ENCODE assay signal across 17 cellular contexts in genomic region chr19:2276429-2276989, GRCh38. TPM values are rescaled to one million over a fixed set of nuclear protein-coding genes. Genes with fewer than 3 reads are reported as not detected.
DNase-seq lines count a peak whose midpoint lies in the region; ATAC-seq, FAIRE-seq and TF ChIP-seq lines count a peak whose summit lies in the region.
"Had no signal": no experiment of that assay in that cellular context is flagged by ENCODE, and none has a peak within 500 bp of the region (broad histone marks: within the 10 kb centered on the region; RNA-seq: fewer than 3 reads in every experiment).

No MANE protein-coding gene starts in this region.

- intact Hi-C loops in HCT116 (cut with micrococcal nuclease): loop anchor here (5.0 kb wide), 1 partner anchor 336 kb away; no protein-coding TSS in a partner anchor
- intact Hi-C loops in activated T-helper 1 cell treated with anti-CD3 and anti-CD28 coated beads, Interleukin-12 subunit alpha, Interleukin-12 subunit beta, Interleukin-2, Interleukin-4 antibody, amounts not matched to agents 30 ng/mL and 10 ng/mL and 1 ng/mL, durations not matched to agents 14 hours and 24 hours and 36 hours (cut with micrococcal nuclease): loop anchor here (10.0 kb wide), 1 partner anchor 338 kb away; no protein-coding TSS in a partner anchor

- no peaks in the 10 kb centered on the region for H3K27me3 ChIP-seq in HCT116 (ENCODE audit: insufficient read depth, low read length)
- no peaks in the 10 kb centered on the region for H3K27me3 ChIP-seq in neuronal stem cell (ENCODE audit: control insufficient read depth in 3 of 3, insufficient read depth in 3 of 3, low read depth in 1 of 3, low read length in 3 of 3)
- H3K27me3 ChIP-seq: heart left ventricle had no signal

- peaks cover 26% of the 10 kb centered on the region for H3K36me3 Mint-ChIP-seq in activated T-helper 1 cell treated with anti-CD3 and anti-CD28 coated beads, Interleukin-12 subunit alpha, Interleukin-12 subunit beta, Interleukin-2, Interleukin-4 antibody, amounts not matched to agents 30 ng/mL and 10 ng/mL and 1 ng/mL, durations not matched to agents 14 hours and 24 hours and 36 hours (ENCODE audit: low read depth)

- peaks cover 18% of the 10 kb centered on the region for H3K79me1 ChIP-seq in neuronal stem cell (ENCODE audit: low read depth, low read length)

- H2AK5ac ChIP-seq in neuronal stem cell (ENCODE audit: low read depth, low read length): no peak overlapping the region

- no peak for TF ChIP-seq POLR2A in HCT116 (IDR thresholded peaks at IDR 0.05; ENCODE audit: borderline replicate concordance, extremely low read depth, insufficient read depth, insufficient read length)

- no peak for FAIRE-seq in HTR-8/SVneo (lab: Jason Lieb, UNC)

- POLR2A ChIA-PET in HCT116 (lab: Charles Lee): no interaction called here

- H4K8ac ChIP-seq in neuronal stem cell (ENCODE audit: low read depth, low read length): no peak overlapping the region

- H2BK15ac ChIP-seq in neuronal stem cell (ENCODE audit: low read length): no peak overlapping the region

- peaks cover 29% of the 10 kb centered on the region for H3K79me2 ChIP-seq in HCT116 (ENCODE audit: insufficient read depth, low read length)

- peak overlapping the region; percentile 48 for H3K27ac Mint-ChIP-seq in activated T-helper 1 cell treated with anti-CD3 and anti-CD28 coated beads, Interleukin-12 subunit alpha, Interleukin-12 subunit beta, Interleukin-2, Interleukin-4 antibody, amounts not matched to agents 30 ng/mL and 10 ng/mL and 1 ng/mL, durations not matched to agents 14 hours and 24 hours and 36 hours

- H3K14ac ChIP-seq in neuronal stem cell (ENCODE audit: low read length): no peak overlapping the region

- no peak overlapping the region for H2BK5ac ChIP-seq in neuronal stem cell (ENCODE audit: low read length)

- peak overlapping the region; percentile 95 for H3K23ac ChIP-seq in neuronal stem cell (ENCODE audit: low read depth, low read length, poor library complexity)

- H3K4me3 ChIP-seq in HCT116 (replicated peaks in 1 of 2; ENCODE audit: low read depth in 1 of 2, low read length in 2 of 2) (no peak overlapping the region), neuronal stem cell (ENCODE audit: low read length in 2 of 2) (no peak overlapping the region)
- H3K4me3 ChIP-seq: GM23248 had no signal

- no peak for TF ChIP-seq RAD21 in HCT116 (IDR thresholded peaks at IDR 0.05; ENCODE audit: low read depth)

- H3K18ac ChIP-seq in neuronal stem cell (ENCODE audit: low read length): no peak overlapping the region

- H3K9ac ChIP-seq in HCT116 (ENCODE audit: low read length) (no peak overlapping the region), neuronal stem cell (ENCODE audit: low read depth, low read length, poor library complexity) (no peak overlapping the region)
- H3K9ac ChIP-seq: GM23248 had no signal

- H3K4me3 Mint-ChIP-seq in activated T-helper 1 cell treated with anti-CD3 and anti-CD28 coated beads, Interleukin-12 subunit alpha, Interleukin-12 subunit beta, Interleukin-2, Interleukin-4 antibody, amounts not matched to agents 30 ng/mL and 10 ng/mL and 1 ng/mL, durations not matched to agents 14 hours and 24 hours and 36 hours: no peak overlapping the region

- H3K36me3 ChIP-seq in HCT116 (ENCODE audit: control insufficient read depth in 1 of 2, insufficient read depth in 2 of 2, low read length in 2 of 2): peaks cover 12 to 16% of the 10 kb centered on the region in 2 experiments; a peak in 2 of 4 replicates
- H3K36me3 ChIP-seq in neuronal stem cell (replicated peaks in 1 of 2; ENCODE audit: control insufficient read depth in 2 of 2, insufficient read depth in 2 of 2, low read length in 2 of 2): peaks cover 19 to 24% of the 10 kb centered on the region in 2 donors

- no peak overlapping the region for H4K91ac ChIP-seq in neuronal stem cell (ENCODE audit: low read depth, low read length, poor library complexity)

- no TSS peak for BruUV-seq in HCT116 (replicated peaks; lab: Mats Ljungman, UMichigan)

- H3K27me3 Mint-ChIP-seq in activated T-helper 1 cell treated with anti-CD3 and anti-CD28 coated beads, Interleukin-12 subunit alpha, Interleukin-12 subunit beta, Interleukin-2, Interleukin-4 antibody, amounts not matched to agents 30 ng/mL and 10 ng/mL and 1 ng/mL, durations not matched to agents 14 hours and 24 hours and 36 hours (ENCODE audit: insufficient read depth): no peaks in the 10 kb centered on the region

- H2BK12ac ChIP-seq in neuronal stem cell (ENCODE audit: low read length): no peak overlapping the region

- H3K4ac ChIP-seq in neuronal stem cell (ENCODE audit: low read length): no peak overlapping the region

- H3K4me1 Mint-ChIP-seq in activated T-helper 1 cell treated with anti-CD3 and anti-CD28 coated beads, Interleukin-12 subunit alpha, Interleukin-12 subunit beta, Interleukin-2, Interleukin-4 antibody, amounts not matched to agents 30 ng/mL and 10 ng/mL and 1 ng/mL, durations not matched to agents 14 hours and 24 hours and 36 hours (ENCODE audit: low read depth): peaks cover 19% of the 10 kb centered on the region

- RAD21 ChIA-PET in HCT116 (lab: Charles Lee; ENCODE audit: low non-redundant PET in 1 of 2, low total read pairs in 2 of 2, uncharacterized antibody in 2 of 2, unreplicated experiment in 2 of 2): no interaction called here

- peaks cover 12% of the 10 kb centered on the region; the same call in 1 of the 2 replicates for H4K20me1 ChIP-seq in HCT116 (ENCODE audit: insufficient read depth)

- no peak for TF ChIP-seq CTCF in HCT116 (IDR thresholded peaks at IDR 0.05 in 2 of 3, conservative IDR thresholded peaks at IDR 0.05 in 1 of 3; ENCODE audit: borderline replicate concordance in 1 of 3, insufficient read depth in 1 of 3, low read depth in 2 of 3, low read length in 2 of 3)

- H3K9me2 ChIP-seq in HCT116 (ENCODE audit: insufficient read depth): no peaks in the 10 kb centered on the region

- H2BK120ac ChIP-seq in neuronal stem cell (ENCODE audit: low read depth, low read length): no peak overlapping the region

- no CpG with 5 or more reads among the region's 28 CpGs for WGBS in neuronal stem cell (ENCODE audit: extremely low coverage in 2 of 2, insufficient read length in 2 of 2, insufficient replicate concordance in 1 of 2), 2 donors

- H2AFZ ChIP-seq in HCT116 (ENCODE audit: low read depth, low read length, poor library complexity, severe bottlenecking) (no peak overlapping the region), neuronal stem cell (ENCODE audit: low read length) (no peak overlapping the region)
- H2AFZ ChIP-seq: GM23248 had no signal

- CTCF ChIA-PET in HCT116 (lab: Charles Lee): no interaction called here

- H3K4me1 ChIP-seq in HCT116 (ENCODE audit: control insufficient read depth in 1 of 2, insufficient read depth in 2 of 2, low read length in 2 of 2) (peaks cover 9 to 45% of the 10 kb centered on the region in 2 experiments), neuronal stem cell (ENCODE audit: control insufficient read depth in 2 of 2, insufficient read depth in 1 of 2, low read depth in 1 of 2, low read length in 2 of 2) (peaks cover 10 to 18% of the 10 kb centered on the region in 2 donors)

- no peaks in the 10 kb centered on the region for H3K9me3 Mint-ChIP-seq in activated T-helper 1 cell treated with anti-CD3 and anti-CD28 coated beads, Interleukin-12 subunit alpha, Interleukin-12 subunit beta, Interleukin-2, Interleukin-4 antibody, amounts not matched to agents 30 ng/mL and 10 ng/mL and 1 ng/mL, durations not matched to agents 14 hours and 24 hours and 36 hours

- no peak for DNase-seq in HCT116 (ENCODE audit: low read depth, low spot score)
- no peak for DNase-seq in activated T-helper 1 cell treated with anti-CD3 and anti-CD28 coated beads, Interleukin-12 subunit alpha, Interleukin-12 subunit beta, Interleukin-2, Interleukin-4 antibody, amounts not matched to agents 30 ng/mL and 10 ng/mL and 1 ng/mL, durations not matched to agents 14 hours and 24 hours and 36 hours (ENCODE audit: low spot score)
- DNase-seq in neuronal stem cell (ENCODE audit: low spot score): no peak
- no peak for DNase-seq in HTR-8/SVneo (ENCODE audit: insufficient read length, low spot score)
- no peak for DNase-seq in NCI-H1417 treated with DMSO at 0.1 percent for 48 hours (lab: John Stamatoyannopoulos, UW)
- DNase-seq: activated effector memory CD4-positive, alpha-beta T cell treated with Interleukin-2 at 50 U/mL for 16 hours; AML-193; Calu3; GM23248; NCI-H1436; NCI-H2171 had no signal

- H3K9me3 ChIP-seq in HCT116 (ENCODE audit: control insufficient read depth in 1 of 2, insufficient read depth in 1 of 2, low read depth in 1 of 2, low read length in 2 of 2) (no peaks in the 10 kb centered on the region), neuronal stem cell (replicated peaks in 1 of 2; ENCODE audit: control insufficient read depth in 2 of 2, insufficient read depth in 1 of 2, low read depth in 1 of 2, low read length in 2 of 2) (no peaks in the 10 kb centered on the region)
- H3K9me3 ChIP-seq: heart left ventricle had no signal

- peak overlapping the region; percentile 34; the same call in 1 of the 2 replicates for H3K27ac ChIP-seq in HCT116 (ENCODE audit: low read depth, low read length)
- H3K27ac ChIP-seq in neuronal stem cell (replicated peaks; ENCODE audit: low read length): no peak overlapping the region
- H3K27ac ChIP-seq: GM23248 had no signal

- H3K4me2 ChIP-seq in HCT116 (ENCODE audit: low read length) (peak overlapping the region; percentile 8; the same call in 1 of the 2 replicates), neuronal stem cell (ENCODE audit: insufficient read depth, low read length, poor library complexity, severe bottlenecking) (no peak overlapping the region)

- ATAC-seq in HCT116: no peak
- ATAC-seq in HG02623 (IDR thresholded peaks at IDR 0.05; ENCODE audit: unreplicated experiment): no peak
- ATAC-seq: activated CD4-positive, CD25-positive, alpha-beta regulatory T cell treated with anti-CD3 and anti-CD28 coated beads, Interleukin-2, amount 50 U/mL, for 24 hours had no signal

RNA-seq across cellular contexts. Expression of gene PEAK3, which starts 5.5 kb away (rescaled TPM):
- total RNA-seq in HCT116 (2021; ENCODE audit: unreplicated experiment): not detected
- polyA plus RNA-seq in HCT116 (2012): 0.11 and 0.13 TPM in 2 replicates
- 0.07 and 0.16 TPM in 2 replicates for total RNA-seq in activated T-helper 1 cell treated with anti-CD3 and anti-CD28 coated beads, Interleukin-12 subunit alpha, Interleukin-12 subunit beta, Interleukin-2, Interleukin-4 antibody, amounts not matched to agents 30 ng/mL and 10 ng/mL and 1 ng/mL, durations not matched to agents 14 hours and 24 hours and 36 hours
- not detected for polyA plus RNA-seq in neuronal stem cell (2013, experiment 1 of 2)
- polyA plus RNA-seq in neuronal stem cell (2013, experiment 2 of 2): not detected
- total RNA-seq: Calu3, GM23248, HT-29, SK-MEL-5 had no signal
- polyA plus RNA-seq: GM23248 had no signal

RNA-seq across cellular contexts. Expression of gene JSRP1, which starts 20.3 kb away (rescaled TPM):
- total RNA-seq in HCT116 (2021; ENCODE audit: unreplicated experiment): 0.30 TPM
- polyA plus RNA-seq in HCT116 (2012): 1.3 and 1.5 TPM in 2 replicates
- total RNA-seq in activated T-helper 1 cell treated with anti-CD3 and anti-CD28 coated beads, Interleukin-12 subunit alpha, Interleukin-12 subunit beta, Interleukin-2, Interleukin-4 antibody, amounts not matched to agents 30 ng/mL and 10 ng/mL and 1 ng/mL, durations not matched to agents 14 hours and 24 hours and 36 hours: 0.34 TPM in 1 of 2 replicates, not detected in the other
- polyA plus RNA-seq in neuronal stem cell (2013, experiment 1 of 2): 0.22 TPM
- 0.15 TPM for polyA plus RNA-seq in neuronal stem cell (2013, experiment 2 of 2)
- total RNA-seq: GM23248 had no signal
- polyA plus RNA-seq: GM23248 had no signal

RNA-seq across cellular contexts. Expression of gene AMH, which starts 27.4 kb away (rescaled TPM):
- 42.8 TPM for total RNA-seq in HCT116 (2021; ENCODE audit: unreplicated experiment)
- 14.0 and 14.4 TPM in 2 replicates for polyA plus RNA-seq in HCT116 (2012)
- total RNA-seq in activated T-helper 1 cell treated with anti-CD3 and anti-CD28 coated beads, Interleukin-12 subunit alpha, Interleukin-12 subunit beta, Interleukin-2, Interleukin-4 antibody, amounts not matched to agents 30 ng/mL and 10 ng/mL and 1 ng/mL, durations not matched to agents 14 hours and 24 hours and 36 hours: 2.2 and 4.5 TPM in 2 replicates
- polyA plus RNA-seq in neuronal stem cell (2013, experiment 1 of 2): 10.1 TPM
- 9.2 TPM for polyA plus RNA-seq in neuronal stem cell (2013, experiment 2 of 2)
- total RNA-seq: GM23248 had no signal
- polyA plus RNA-seq: GM23248 had no signal

RNA-seq across cellular contexts. Expression of gene LINGO3, which starts 31.4 kb away (rescaled TPM):
- total RNA-seq in HCT116 (2021; ENCODE audit: unreplicated experiment): not detected
- polyA plus RNA-seq in HCT116 (2012): 0.05 and 0.09 TPM in 2 replicates
- 0.18 and 0.24 TPM in 2 replicates for total RNA-seq in activated T-helper 1 cell treated with anti-CD3 and anti-CD28 coated beads, Interleukin-12 subunit alpha, Interleukin-12 subunit beta, Interleukin-2, Interleukin-4 antibody, amounts not matched to agents 30 ng/mL and 10 ng/mL and 1 ng/mL, durations not matched to agents 14 hours and 24 hours and 36 hours
- polyA plus RNA-seq in neuronal stem cell (2013, experiment 1 of 2): 0.99 TPM
- polyA plus RNA-seq in neuronal stem cell (2013, experiment 2 of 2): 1.1 TPM
- total RNA-seq: Calu3, chondrocyte, GM23248 had no signal
- polyA plus RNA-seq: GM23248, heart left ventricle had no signal

RNA-seq across cellular contexts. Expression of gene SF3A2, which starts 39.9 kb away (rescaled TPM):
- total RNA-seq in HCT116 (2021; ENCODE audit: unreplicated experiment): 166 TPM
- 139 and 153 TPM in 2 replicates for polyA plus RNA-seq in HCT116 (2012)
- 153 and 169 TPM in 2 replicates for total RNA-seq in activated T-helper 1 cell treated with anti-CD3 and anti-CD28 coated beads, Interleukin-12 subunit alpha, Interleukin-12 subunit beta, Interleukin-2, Interleukin-4 antibody, amounts not matched to agents 30 ng/mL and 10 ng/mL and 1 ng/mL, durations not matched to agents 14 hours and 24 hours and 36 hours
- 117 TPM for polyA plus RNA-seq in neuronal stem cell (2013, experiment 1 of 2)
- polyA plus RNA-seq in neuronal stem cell (2013, experiment 2 of 2): 115 TPM
